ENCODE assay signal across 6 cellular contexts in the genomic region with DNA sequence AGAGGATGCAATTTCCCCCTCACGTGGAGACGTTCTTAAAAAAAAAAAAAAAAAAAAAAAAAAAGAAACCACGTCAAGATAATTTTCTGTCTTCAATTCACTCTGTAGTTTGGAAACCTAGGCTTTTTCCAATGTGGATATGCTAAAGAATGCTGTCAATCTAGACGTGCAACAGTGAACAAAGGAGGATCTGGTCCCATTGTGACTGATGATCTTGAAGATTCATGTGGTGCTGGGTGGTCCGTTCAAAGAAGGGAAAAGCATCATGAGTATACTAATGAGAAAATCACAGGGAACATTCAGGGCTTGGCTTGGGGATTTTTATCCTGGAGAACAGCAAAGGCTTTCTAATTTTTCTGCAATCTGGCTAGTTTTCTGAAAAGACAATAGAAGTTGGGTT.
"Had no signal": no experiment of that assay in that cellular context is flagged by ENCODE, and none has a peak within 500 bp of the region (broad histone marks: within the 10 kb centered on the region; RNA-seq: fewer than 3 reads in every experiment).

No MANE protein-coding gene starts in this region.

- H3K9ac ChIP-seq: GM23248 had no signal

- H3K9me3 Mint-ChIP-seq: H9 had no signal

- DNase-seq: GM23248, H9, HCEC 1CT, IMR-90, KG1 had no signal

- H3K4me3 Mint-ChIP-seq: H9 had no signal

- H3K27ac ChIP-seq: GM23248 had no signal

- ATAC-seq: K562 had no signal

- H3K4me3 ChIP-seq: GM23248, K562 had no signal

- H3K4me1 Mint-ChIP-seq: H9 had no signal

- H3K27ac Mint-ChIP-seq: H9 had no signal

- H2AFZ ChIP-seq: GM23248 had no signal
